Comparison of ENCODE assay signal across 8 cellular contexts in genomic region chr16:85173981-85174751, GRCh38.
A peak's percentile ranks its signal among the peaks of the same experiment; 100 is the strongest.
DNase-seq lines count a peak whose midpoint lies in the region; ATAC-seq lines count a peak whose summit lies in the region.

No MANE protein-coding gene starts in this region.

- no peak for ATAC-seq in HG03175 (IDR thresholded peaks at IDR 0.05; ENCODE audit: unreplicated experiment)
- no peak for ATAC-seq in HG03432 (IDR thresholded peaks at IDR 0.05; ENCODE audit: unreplicated experiment)

- H3K4me2 ChIP-seq in BLaER1 treated with 17β-estradiol and CSF1 and Interleukin-3, amounts not matched to agents 10 nM and 100 nM: peak overlapping the region; percentile 44 to 99 (median 81)

- peaks cover 51 to 86% (median 79%) of the 10 kb centered on the region in 10 experiments for H3K4me1 ChIP-seq in BLaER1 treated with 17β-estradiol and CSF1 and Interleukin-3, amounts not matched to agents 10 nM and 100 nM
- H3K4me1 ChIP-seq in muscle layer of colon (ENCODE audit: insufficient read depth, low read length): peaks cover 60% of the 10 kb centered on the region

- H3K4me3 ChIP-seq in BLaER1 treated with 17β-estradiol and CSF1 and Interleukin-3, amounts not matched to agents 10 nM and 100 nM: no peak overlapping the region
- peak overlapping the region in 1 of 2 donors; percentile 30 for H3K4me3 ChIP-seq in muscle layer of colon (ENCODE audit: low read depth in 1 of 2, low read length in 2 of 2)

- no peaks in the 10 kb centered on the region for H3K36me3 ChIP-seq in BLaER1 treated with 17β-estradiol and CSF1 and Interleukin-3, amounts not matched to agents 10 nM and 100 nM
- no peaks in the 10 kb centered on the region for H3K36me3 ChIP-seq in muscle layer of colon (ENCODE audit: insufficient read depth, low read length)

- peaks cover 33 to 46% (median 42%) of the 10 kb centered on the region in 11 experiments for H3K27me3 ChIP-seq in BLaER1 treated with 17β-estradiol and CSF1 and Interleukin-3, amounts not matched to agents 10 nM and 100 nM
- no peaks in the 10 kb centered on the region for H3K27me3 ChIP-seq in muscle layer of colon (ENCODE audit: control insufficient read depth in 1 of 2, insufficient read depth in 2 of 2, low read length in 2 of 2)

- 0 out of 22 replicates have a peak overlapping the region, but pooled peaks of 1 of the 11 experiments have one; percentile 41 for H3K9ac ChIP-seq in BLaER1 treated with 17β-estradiol and CSF1 and Interleukin-3, amounts not matched to agents 10 nM and 100 nM
- H3K9ac ChIP-seq in muscle layer of colon (ENCODE audit: low read length): peak overlapping the region; percentile 6

- DNase-seq in NCI-H1092 (lab: John Stamatoyannopoulos, UW) (peak; percentile 52), cerebellar cortex (ENCODE audit: low spot score) (peak; percentile 52), cerebellar nuclear complex (lab: John Stamatoyannopoulos, UW) (no peak)
- DNase-seq in activated naive CD4-positive, alpha-beta T cell (lab: John Stamatoyannopoulos, UW): no peak

- peaks cover 0 to 9% (median 0%) of the 10 kb centered on the region in 11 experiments; a peak in 6 of 22 replicates for H3K9me3 ChIP-seq in BLaER1 treated with 17β-estradiol and CSF1 and Interleukin-3, amounts not matched to agents 10 nM and 100 nM (replicated peaks in 1 of 11)
- H3K9me3 ChIP-seq in muscle layer of colon (ENCODE audit: low read length): no peaks in the 10 kb centered on the region

- peaks cover 0 to 67% (median 34%) of the 10 kb centered on the region in 11 experiments; a peak in 14 of 22 replicates for H4K20me1 ChIP-seq in BLaER1 treated with 17β-estradiol and CSF1 and Interleukin-3, amounts not matched to agents 10 nM and 100 nM

- H3K27ac ChIP-seq in BLaER1 treated with 17β-estradiol and CSF1 and Interleukin-3, amounts not matched to agents 10 nM and 100 nM: no peak overlapping the region
- peak overlapping the region; percentile 6 for H3K27ac ChIP-seq in muscle layer of colon (ENCODE audit: low read depth, low read length)

Comparison
In these comparisons a context has a peak if more than half of its experiments do, and no peak if none do; other contexts are left out.
1. DNase-seq: peak in NCI-H1092 (single experiment) and cerebellar cortex (single experiment); none in cerebellar nuclear complex (0 of 2) and activated naive CD4-positive, alpha-beta T cell (0 of 4).